Comparison of ENCODE assay signal across 8 cellular contexts in genomic region chr21:14864211-14865021, GRCh38.
DNase-seq lines count a peak whose midpoint lies in the region; ATAC-seq, FAIRE-seq and TF ChIP-seq lines count a peak whose summit lies in the region.

No MANE protein-coding gene starts in this region.

- H3K9ac ChIP-seq in mesenchymal stem cell (ENCODE audit: low read length) (peak overlapping the region; percentile 28), subcutaneous abdominal adipose tissue (ENCODE audit: low read length in 5 of 5) (peak overlapping the region in 1 of 5 donors; percentile 11)

- H3K4me3 ChIP-seq in WI38 (ENCODE audit: low read depth, low read length) (no peak overlapping the region), mesenchymal stem cell (ENCODE audit: insufficient read depth in 1 of 2, low read depth in 1 of 2, low read length in 2 of 2) (no peak overlapping the region), subcutaneous abdominal adipose tissue (ENCODE audit: low read depth in 1 of 5, low read length in 5 of 5) (no peak overlapping the region)

- H2BK5ac ChIP-seq in mesenchymal stem cell (ENCODE audit: low read depth, low read length, poor library complexity, severe bottlenecking) = no peak overlapping the region

- FAIRE-seq in endometrium (lab: Jason Lieb, UNC) = peak; percentile 58

- H3K4me1 ChIP-seq in mesenchymal stem cell (ENCODE audit: control insufficient read depth, insufficient read depth, low read depth, low read length) = no peaks in the 10 kb centered on the region
- H3K4me1 ChIP-seq in subcutaneous abdominal adipose tissue (ENCODE audit: control insufficient read depth in 5 of 5, insufficient read depth in 5 of 5, low read length in 5 of 5) = peaks cover 3 to 59% (median 46%) of the 10 kb centered on the region in 5 donors

- no peak overlapping the region for H3K4ac ChIP-seq in mesenchymal stem cell (ENCODE audit: low read depth in 1 of 2, low read length in 2 of 2)

- peak; percentile 76 for ATAC-seq in GM21825 (IDR thresholded peaks at IDR 0.05; ENCODE audit: unreplicated experiment)

- H3K79me1 ChIP-seq in mesenchymal stem cell (replicated peaks; ENCODE audit: low read length, poor library complexity, severe bottlenecking) = no peaks in the 10 kb centered on the region

- H2BK15ac ChIP-seq in mesenchymal stem cell (ENCODE audit: low read depth, poor library complexity, severe bottlenecking) = no peak overlapping the region

- H3K9me3 ChIP-seq in mesenchymal stem cell (ENCODE audit: control insufficient read depth, low read length) (no peaks in the 10 kb centered on the region), subcutaneous abdominal adipose tissue (ENCODE audit: control insufficient read depth in 5 of 5, low read length in 5 of 5) (no peaks in the 10 kb centered on the region)

- H4K8ac ChIP-seq in mesenchymal stem cell (ENCODE audit: low read length) = no peak overlapping the region

- no peak overlapping the region for H2BK120ac ChIP-seq in mesenchymal stem cell (ENCODE audit: low read depth, low read length)

- H3K36me3 ChIP-seq in mesenchymal stem cell (ENCODE audit: control insufficient read depth in 1 of 2, insufficient read depth in 2 of 2, low read depth in 1 of 2, low read length in 2 of 2) (no peaks in the 10 kb centered on the region), subcutaneous abdominal adipose tissue (ENCODE audit: control insufficient read depth in 5 of 5, insufficient read depth in 5 of 5, low read length in 5 of 5) (no peaks in the 10 kb centered on the region)

- WGBS in mesenchymal stem cell = 31% methylated on average over 9 of the region's 9 CpGs

- CTCF ChIA-PET in GM10248 (lab: Yijun Ruan, JAX) = interaction anchor here (0.7 to 2.5 kb wide), 45 partner anchors 8 to 707 kb away, joined by 3 to 17 read pairs (median 4); no protein-coding TSS in a partner anchor

- H3K18ac ChIP-seq in mesenchymal stem cell (ENCODE audit: low read depth in 1 of 2, low read length in 2 of 2) = no peak overlapping the region

- POLR2A ChIA-PET in GM10248 (lab: Yijun Ruan, JAX) = no interaction called here

- no peaks in the 10 kb centered on the region for H3K27me3 ChIP-seq in mesenchymal stem cell (ENCODE audit: control insufficient read depth in 1 of 2, insufficient read depth in 1 of 2, low read length in 2 of 2)
- H3K27me3 ChIP-seq in subcutaneous abdominal adipose tissue (ENCODE audit: control insufficient read depth in 5 of 5, insufficient read depth in 4 of 5, low read length in 5 of 5) = no peaks in the 10 kb centered on the region

- H3K4me2 ChIP-seq in mesenchymal stem cell (ENCODE audit: low read length, poor library complexity, severe bottlenecking) = no peak overlapping the region

- no peak overlapping the region for H3K14ac ChIP-seq in mesenchymal stem cell (ENCODE audit: low read length in 2 of 2)

- no peak overlapping the region for H2AFZ ChIP-seq in mesenchymal stem cell (ENCODE audit: low read depth, low read length)

- H4K91ac ChIP-seq in mesenchymal stem cell (ENCODE audit: low read length) = no peak overlapping the region

- H3K27ac ChIP-seq in mesenchymal stem cell (ENCODE audit: low read length, poor library complexity, severe bottlenecking) (no peak overlapping the region), subcutaneous abdominal adipose tissue (ENCODE audit: low read depth, low read length) (peak overlapping the region; percentile 90)

- DNase-seq in GM10248 (ENCODE audit: extremely low spot score) = peak; percentile 48
- DNase-seq in M059J (ENCODE audit: low read depth) = peak; percentile 76
- peak; percentile 91 for DNase-seq in mesenchymal stem cell
- no peak for DNase-seq in HPDE6-E6E7 (ENCODE audit: extremely low spot score)

- no peak overlapping the region for H2BK12ac ChIP-seq in mesenchymal stem cell (ENCODE audit: low read length in 2 of 2)

- TF ChIP-seq CTCF in GM10248 (IDR thresholded peaks at IDR 0.05; ENCODE audit: control extremely low read depth, extremely low read depth, low read depth, missing control alignments) = peak; percentile 77
- peak; percentile 74 for TF ChIP-seq CTCF in WI38 (IDR thresholded peaks at IDR 0.05; ENCODE audit: low read depth, low read length)

- no peak overlapping the region for H2AK5ac ChIP-seq in mesenchymal stem cell (ENCODE audit: low read length, severe bottlenecking)

- no peak overlapping the region for H3K23ac ChIP-seq in mesenchymal stem cell (ENCODE audit: low read length in 2 of 2)
